Comparison of ENCODE assay signal across 9 cellular contexts in the genomic region with DNA sequence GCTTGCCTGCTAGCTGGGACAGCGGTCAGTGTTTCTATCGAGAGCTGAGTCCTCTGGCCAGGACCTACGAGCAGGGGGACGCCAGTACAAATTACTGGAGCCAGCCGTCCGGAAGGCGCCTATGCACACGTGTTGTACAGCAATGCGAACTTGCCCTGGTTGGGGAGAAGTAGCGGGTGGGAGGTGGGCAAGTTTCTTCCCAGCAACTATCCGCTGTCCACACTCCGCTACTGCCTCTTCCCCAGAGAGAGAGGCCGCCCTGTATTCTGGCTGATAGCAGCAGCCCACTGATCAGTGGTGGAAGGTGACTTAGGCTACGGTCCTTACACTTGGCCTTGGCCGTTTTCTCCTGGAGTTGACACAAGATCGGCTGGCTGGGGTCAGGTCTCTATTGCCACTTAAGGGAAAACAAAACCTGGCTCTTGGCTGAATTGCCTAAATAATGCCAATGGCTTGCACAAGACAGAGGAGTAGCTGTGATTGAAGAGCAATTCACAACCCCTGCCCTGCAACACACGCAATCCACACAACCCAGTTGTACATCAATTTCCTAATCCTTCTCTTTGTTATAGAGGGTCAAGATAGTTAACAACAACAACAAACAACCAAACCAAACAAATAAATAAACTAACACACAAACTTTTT. TPM values are rescaled to one million over a fixed set of nuclear protein-coding genes. Genes with fewer than 3 reads are reported as not detected.
DNase-seq lines count a peak whose midpoint lies in the region; ATAC-seq, FAIRE-seq and TF ChIP-seq lines count a peak whose summit lies in the region.
"Had no signal": no experiment of that assay in that cellular context is flagged by ENCODE, and none has a peak within 500 bp of the region (broad histone marks: within the 10 kb centered on the region; RNA-seq: fewer than 3 reads in every experiment).

No MANE protein-coding gene starts in this region.

- peak overlapping the region; percentile 83 for H3K4me2 ChIP-seq in astrocyte (ENCODE audit: low read length)

- peak; percentile 28 to 29 for ATAC-seq in lower lobe of right lung
- ATAC-seq in HG02884 (IDR thresholded peaks at IDR 0.05; ENCODE audit: unreplicated experiment): no peak

- H3K4me3 ChIP-seq in astrocyte (ENCODE audit: insufficient read depth, low read depth, low read length): peak overlapping the region; percentile 53
- H3K4me3 ChIP-seq in lower lobe of right lung: peak overlapping the region; percentile 56
- peak overlapping the region; percentile 34 to 59 (median 44) for H3K4me3 ChIP-seq in tibial nerve

- peak overlapping the region; percentile 96 for H2AFZ ChIP-seq in astrocyte (ENCODE audit: low read depth, low read length)

- DNase-seq in activated naive CD4-positive, alpha-beta T cell treated with anti-CD3 and anti-CD28 coated beads, Interleukin-2, amount 50 U/mL, for 16 hours: no peak
- no peak for DNase-seq in astrocyte (ENCODE audit: low read depth)
- no peak for DNase-seq in lower lobe of right lung
- no peak for DNase-seq in tibial nerve (ENCODE audit: low spot score in 2 of 2)
- no peak for DNase-seq in NOMO-1 treated with DMSO at 0.1 percent for 48 hours (lab: John Stamatoyannopoulos, UW; ENCODE audit: unreplicated experiment)
- DNase-seq in amniotic stem cell (lab: John Stamatoyannopoulos, UW): no peak

- peak overlapping the region; percentile 26 for H3K4me3 Mint-ChIP-seq in activated naive CD4-positive, alpha-beta T cell treated with anti-CD3 and anti-CD28 coated beads, Interleukin-2, amount 50 U/mL, for 24 hours
- H3K4me3 Mint-ChIP-seq in astrocyte (ENCODE audit: unreplicated experiment): peak overlapping the region; percentile 34

- no peak for TF ChIP-seq POLR2A in tibial nerve (IDR thresholded peaks at IDR 0.05)

- H3K27me3 Mint-ChIP-seq in activated naive CD4-positive, alpha-beta T cell treated with anti-CD3 and anti-CD28 coated beads, Interleukin-2, amount 50 U/mL, for 24 hours: peaks cover 7% of the 10 kb centered on the region
- no peaks in the 10 kb centered on the region for H3K27me3 Mint-ChIP-seq in astrocyte (ENCODE audit: low read depth, unreplicated experiment)

- H3K9ac ChIP-seq in astrocyte (ENCODE audit: low read length): peak overlapping the region; percentile 76

- H3K4me1 ChIP-seq in astrocyte (ENCODE audit: insufficient read depth, low read length): peaks cover 5% of the 10 kb centered on the region
- peaks cover 6% of the 10 kb centered on the region for H3K4me1 ChIP-seq in lower lobe of right lung
- H3K4me1 ChIP-seq in tibial nerve: peaks cover 0 to 19% (median 4%) of the 10 kb centered on the region in 4 donors

- no peaks in the 10 kb centered on the region for H3K9me3 Mint-ChIP-seq in activated naive CD4-positive, alpha-beta T cell treated with anti-CD3 and anti-CD28 coated beads, Interleukin-2, amount 50 U/mL, for 24 hours
- H3K9me3 Mint-ChIP-seq in astrocyte (ENCODE audit: unreplicated experiment): no peaks in the 10 kb centered on the region

- no peaks in the 10 kb centered on the region for H4K20me1 ChIP-seq in astrocyte (ENCODE audit: insufficient read depth, low read length)

- H3K27ac Mint-ChIP-seq in activated naive CD4-positive, alpha-beta T cell treated with anti-CD3 and anti-CD28 coated beads, Interleukin-2, amount 50 U/mL, for 24 hours: no peak overlapping the region
- peak overlapping the region; percentile 58 for H3K27ac Mint-ChIP-seq in astrocyte (ENCODE audit: unreplicated experiment)

- H3K79me2 ChIP-seq in astrocyte (ENCODE audit: insufficient read depth, low read length): no peaks in the 10 kb centered on the region

- no peak for TF ChIP-seq CTCF in astrocyte (IDR thresholded peaks at IDR 0.05; ENCODE audit: insufficient read depth, low read depth, low read length)
- no peak for TF ChIP-seq CTCF in lower lobe of right lung (IDR thresholded peaks at IDR 0.05)
- TF ChIP-seq CTCF in tibial nerve (IDR thresholded peaks at IDR 0.05): no peak

- intact Hi-C loops in lower lobe of right lung (cut with DNase I): no loop called here

- TF ChIP-seq EP300 in tibial nerve (IDR thresholded peaks at IDR 0.05): no peak

- WGBS in tibial nerve, 2 donors: 49 to 69% methylated on average over 16 of the region's 17 CpGs

- no peaks in the 10 kb centered on the region for H3K36me3 Mint-ChIP-seq in activated naive CD4-positive, alpha-beta T cell treated with anti-CD3 and anti-CD28 coated beads, Interleukin-2, amount 50 U/mL, for 24 hours
- peaks cover 1% of the 10 kb centered on the region for H3K36me3 Mint-ChIP-seq in astrocyte (ENCODE audit: low read depth, unreplicated experiment)

- H3K27ac ChIP-seq in astrocyte (ENCODE audit: low read depth, low read length): peak overlapping the region; percentile 59
- peak overlapping the region; percentile 31 for H3K27ac ChIP-seq in lower lobe of right lung
- H3K27ac ChIP-seq in tibial nerve: peak overlapping the region; percentile 73 to 93 (median 86)

- no peaks in the 10 kb centered on the region for H3K27me3 ChIP-seq in astrocyte (ENCODE audit: insufficient read depth, low read length)
- H3K27me3 ChIP-seq in lower lobe of right lung (ENCODE audit: low read depth): no peaks in the 10 kb centered on the region
- no peaks in the 10 kb centered on the region for H3K27me3 ChIP-seq in tibial nerve

- H3K9me3 ChIP-seq in astrocyte (ENCODE audit: insufficient read depth, low read depth, low read length): no peaks in the 10 kb centered on the region
- H3K9me3 ChIP-seq in lower lobe of right lung: no peaks in the 10 kb centered on the region
- H3K9me3 ChIP-seq in tibial nerve: no peaks in the 10 kb centered on the region

- peaks cover 4% of the 10 kb centered on the region for H3K4me1 Mint-ChIP-seq in activated naive CD4-positive, alpha-beta T cell treated with anti-CD3 and anti-CD28 coated beads, Interleukin-2, amount 50 U/mL, for 24 hours
- peaks cover 7% of the 10 kb centered on the region for H3K4me1 Mint-ChIP-seq in astrocyte (ENCODE audit: low read depth, unreplicated experiment)

- H3K36me3 ChIP-seq in astrocyte (ENCODE audit: insufficient read depth, low read length) (no peaks in the 10 kb centered on the region), lower lobe of right lung (no peaks in the 10 kb centered on the region), tibial nerve (no peaks in the 10 kb centered on the region)

- no peak for FAIRE-seq in astrocyte (lab: Jason Lieb, UNC)
- FAIRE-seq: islet of Langerhans had no signal

RNA-seq across cellular contexts. Expression of a gene that starts 12.8 kb away (rescaled TPM):
- total RNA-seq in astrocyte (2.7 and 3.7 TPM in 2 replicates), lower lobe of right lung (0.68 TPM), tibial nerve (10 to 100 TPM; 36.9 to 71.7 (median 47.5) TPM)

Comparison
In these comparisons a context has a peak if more than half of its experiments do, and no peak if none do; other contexts are left out.
1. H3K27ac ChIP-seq: peak in every context shown above with its lines; median percentile 86 in tibial nerve; 59 in astrocyte; 31 in lower lobe of right lung.